Comparison of ENCODE assay signal across 8 cellular contexts in the genomic region with DNA sequence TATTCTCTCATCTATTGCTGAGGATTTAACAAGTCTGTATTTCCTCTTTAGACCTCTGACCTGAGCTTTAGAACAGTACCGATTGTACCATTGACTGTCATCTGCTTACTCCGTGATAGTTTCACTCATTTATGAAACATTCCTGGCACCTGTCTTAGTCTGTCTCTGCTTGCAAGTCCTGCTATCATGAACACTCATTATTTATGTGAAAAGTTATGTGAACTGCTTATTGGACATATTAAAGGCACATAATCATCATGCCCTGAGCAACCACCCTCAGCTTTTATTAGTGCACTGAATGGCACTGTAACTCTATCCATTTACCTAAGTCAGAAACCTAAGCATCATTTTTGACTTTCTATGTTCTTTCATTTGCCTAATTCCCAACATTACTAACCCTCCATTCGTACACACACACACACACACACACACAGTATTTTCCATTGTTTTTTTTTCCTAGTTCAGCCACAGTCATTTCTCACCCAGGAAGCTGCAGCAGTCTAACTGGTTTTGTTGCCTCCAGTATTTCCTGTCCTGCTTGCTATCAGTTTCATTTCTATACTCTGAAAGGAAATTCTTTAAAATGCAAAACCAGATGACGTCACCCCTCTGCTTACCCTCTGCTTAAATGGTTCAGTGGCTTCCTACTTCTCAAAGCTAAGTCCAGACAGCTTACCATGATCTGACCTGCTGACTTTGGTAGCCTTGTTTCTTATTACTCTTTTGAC.
A peak's percentile ranks its signal among the peaks of the same experiment; 100 is the strongest.
DNase-seq lines count a peak whose midpoint lies in the region; ATAC-seq, FAIRE-seq and TF ChIP-seq lines count a peak whose summit lies in the region.

No MANE protein-coding gene starts in this region.

- no peaks in the 10 kb centered on the region for H3K27me3 ChIP-seq in MM.1S (replicated peaks; ENCODE audit: insufficient read depth, low read length)
- no peaks in the 10 kb centered on the region for H3K27me3 ChIP-seq in endothelial cell of umbilical vein (ENCODE audit: control insufficient read depth in 2 of 2, insufficient read depth in 2 of 2, low read length in 2 of 2)
- no peaks in the 10 kb centered on the region for H3K27me3 ChIP-seq in neuronal stem cell (ENCODE audit: control insufficient read depth in 3 of 3, insufficient read depth in 3 of 3, low read depth in 1 of 3, low read length in 3 of 3)
- no peaks in the 10 kb centered on the region for H3K27me3 ChIP-seq in aorta (ENCODE audit: control insufficient read depth in 1 of 2, insufficient read depth in 2 of 2, low read length in 1 of 2)

- no peak overlapping the region for H3K14ac ChIP-seq in neuronal stem cell (ENCODE audit: low read length)

- H3F3A ChIP-seq in MM.1S (ENCODE audit: insufficient read depth, low read length): peaks cover 39% of the 10 kb centered on the region

- POLR2A ChIA-PET in activated B cell treated with CpG ODN at 0.5 μM for 24 hours (lab: Charles Lee) (interaction anchor here (0.6 to 2.1 kb wide), 7 partner anchors 11 to 1723 kb away, joined by 3 to 16 read pairs (median 6); a partner anchor contains a TSS), endothelial cell of umbilical vein (lab: Charles Lee) (interaction anchor here (0.6 to 1.0 kb wide), 3 partner anchors 77 to 468 kb away, joined by 3 to 5 read pairs (median 4); a partner anchor contains a TSS)

- peaks cover 46% of the 10 kb centered on the region for H3K4me1 Mint-ChIP-seq in activated B cell treated with CpG ODN at 0.5 μM for 24 hours

- no peak overlapping the region for H2BK15ac ChIP-seq in neuronal stem cell (ENCODE audit: low read length)

- H4K20me1 ChIP-seq in MM.1S (ENCODE audit: insufficient read depth, low read length) (no peaks in the 10 kb centered on the region), endothelial cell of umbilical vein (replicated peaks; ENCODE audit: control insufficient read depth, extremely low read depth, insufficient read depth, low read length) (no peaks in the 10 kb centered on the region)

- TF ChIP-seq CTCF in MM.1S (IDR thresholded peaks at IDR 0.05; ENCODE audit: low read length) (no peak), activated B cell treated with CpG ODN at 0.5 μM for 24 hours (IDR thresholded peaks at IDR 0.05) (no peak), endothelial cell of umbilical vein (IDR thresholded peaks at IDR 0.05; ENCODE audit: extremely low read depth in 1 of 2, insufficient read depth in 1 of 2, low read depth in 1 of 2, low read length in 2 of 2) (no peak)

- no peaks in the 10 kb centered on the region for H3K79me1 ChIP-seq in neuronal stem cell (ENCODE audit: low read depth, low read length)

- DNase-seq in GM12891 (ENCODE audit: insufficient read length, low spot score): peak; percentile 33
- peak; percentile 83 for DNase-seq in HCEC 1CT
- DNase-seq in MM.1S: peak; percentile 96
- no peak for DNase-seq in activated B cell treated with CpG ODN at 0.5 μM for 24 hours
- peak; percentile 76 for DNase-seq in endothelial cell of umbilical vein (ENCODE audit: low read depth, low spot score)
- DNase-seq in neuronal stem cell (ENCODE audit: low spot score): no peak
- no peak for DNase-seq in aorta
- DNase-seq in NCI-H2171 (lab: John Stamatoyannopoulos, UW): no peak

- no TSS peak for BruUV-seq in endothelial cell of umbilical vein (replicated peaks; lab: Mats Ljungman, UMichigan)

- H4K8ac ChIP-seq in neuronal stem cell (ENCODE audit: low read depth, low read length): no peak overlapping the region

- H3K18ac ChIP-seq in neuronal stem cell (ENCODE audit: low read length): no peak overlapping the region

- H3K4ac ChIP-seq in neuronal stem cell (ENCODE audit: low read length): no peak overlapping the region

- peaks cover 33% of the 10 kb centered on the region for H3K4me1 ChIP-seq in MM.1S (ENCODE audit: low read length)
- H3K4me1 ChIP-seq in endothelial cell of umbilical vein (ENCODE audit: control insufficient read depth, extremely low read depth, insufficient read depth, low read length): peaks cover 15% of the 10 kb centered on the region
- peaks cover 0 to 12% of the 10 kb centered on the region in 2 donors for H3K4me1 ChIP-seq in neuronal stem cell (ENCODE audit: control insufficient read depth in 2 of 2, insufficient read depth in 1 of 2, low read depth in 1 of 2, low read length in 2 of 2)
- H3K4me1 ChIP-seq in aorta (ENCODE audit: control insufficient read depth in 1 of 2, insufficient read depth in 2 of 2, low read length in 2 of 2): peaks cover 3 to 10% of the 10 kb centered on the region in 2 donors

- no peaks in the 10 kb centered on the region for H3K27me3 Mint-ChIP-seq in activated B cell treated with CpG ODN at 0.5 μM for 24 hours

- intact Hi-C loops in activated B cell treated with CpG ODN at 0.5 μM for 24 hours (cut with micrococcal nuclease): loop anchor here (1.0 to 5.0 kb wide), 8 partner anchors 31 to 667 kb away; a partner anchor contains a TSS
- intact Hi-C loops in endothelial cell of umbilical vein (cut with micrococcal nuclease): no loop called here
- intact Hi-C loops in aorta (cut with DNase I): loop anchor here (5.0 to 10.0 kb wide), 2 partner anchors 78 to 155 kb away; a partner anchor contains a TSS

- FAIRE-seq in GM12891 (lab: Jason Lieb, UNC): peak; percentile 96
- FAIRE-seq in endothelial cell of umbilical vein (lab: Jason Lieb, UNC): peak; percentile 87

- H3K4me2 ChIP-seq in MM.1S (ENCODE audit: low read depth, low read length): peak overlapping the region; percentile 68
- H3K4me2 ChIP-seq in endothelial cell of umbilical vein (ENCODE audit: insufficient read depth, low read length): peak overlapping the region; percentile 52
- H3K4me2 ChIP-seq in neuronal stem cell (ENCODE audit: insufficient read depth, low read length, poor library complexity, severe bottlenecking): no peak overlapping the region

- no peak overlapping the region for H2AK5ac ChIP-seq in neuronal stem cell (ENCODE audit: low read depth, low read length)

- H3K23ac ChIP-seq in neuronal stem cell (ENCODE audit: low read depth, low read length, poor library complexity): no peak overlapping the region

- H3K9me1 ChIP-seq in endothelial cell of umbilical vein (replicated peaks; ENCODE audit: control insufficient read depth, extremely low read depth, insufficient read depth, low read length): no peaks in the 10 kb centered on the region

- H2BK120ac ChIP-seq in neuronal stem cell (ENCODE audit: low read depth, low read length): no peak overlapping the region

- no peaks in the 10 kb centered on the region for H3K9me3 Mint-ChIP-seq in activated B cell treated with CpG ODN at 0.5 μM for 24 hours

- no peaks in the 10 kb centered on the region for H3K9me2 ChIP-seq in MM.1S (replicated peaks; ENCODE audit: insufficient read depth, low read length)

- ATAC-seq in activated B cell treated with CpG ODN at 0.5 μM for 24 hours (ENCODE audit: low read depth) (peak; percentile 94), aorta (ENCODE audit: low FRiP score) (peak; percentile 44)

- H3K9me3 ChIP-seq in MM.1S (replicated peaks; ENCODE audit: insufficient read depth, low read length): no peaks in the 10 kb centered on the region
- H3K9me3 ChIP-seq in endothelial cell of umbilical vein (replicated peaks; ENCODE audit: control insufficient read depth, insufficient read depth, low read length): no peaks in the 10 kb centered on the region
- H3K9me3 ChIP-seq in neuronal stem cell (replicated peaks in 1 of 2; ENCODE audit: control insufficient read depth in 2 of 2, insufficient read depth in 1 of 2, low read depth in 1 of 2, low read length in 2 of 2): no peaks in the 10 kb centered on the region
- H3K9me3 ChIP-seq in aorta (ENCODE audit: control insufficient read depth, low read length): no peaks in the 10 kb centered on the region

- peak overlapping the region; percentile 53 for H3K4me3 ChIP-seq in MM.1S (ENCODE audit: low read length)
- peak overlapping the region in 1 of 3 experiments; percentile 27 for H3K4me3 ChIP-seq in endothelial cell of umbilical vein (replicated peaks in 1 of 3; ENCODE audit: insufficient read depth in 1 of 3, low read depth in 1 of 3, low read length in 3 of 3)
- no peak overlapping the region for H3K4me3 ChIP-seq in neuronal stem cell (ENCODE audit: low read length in 2 of 2)
- no peak overlapping the region for H3K4me3 ChIP-seq in aorta (ENCODE audit: low read length in 2 of 2)

- H3K36me3 ChIP-seq in MM.1S (replicated peaks; ENCODE audit: insufficient read depth, low read length) (no peaks in the 10 kb centered on the region), endothelial cell of umbilical vein (ENCODE audit: control insufficient read depth in 2 of 2, extremely low read depth in 1 of 2, insufficient read depth in 2 of 2, low read length in 2 of 2) (no peaks in the 10 kb centered on the region), neuronal stem cell (replicated peaks in 1 of 2; ENCODE audit: control insufficient read depth in 2 of 2, insufficient read depth in 2 of 2, low read length in 2 of 2) (peaks cover 5 to 19% of the 10 kb centered on the region in 2 donors), aorta (ENCODE audit: control insufficient read depth in 1 of 2, insufficient read depth in 2 of 2, low read length in 1 of 2) (no peaks in the 10 kb centered on the region)

- H3K9ac ChIP-seq in MM.1S (ENCODE audit: low read length) (peak overlapping the region; percentile 55), endothelial cell of umbilical vein (replicated peaks; ENCODE audit: extremely low read depth, insufficient read depth, low read length) (no peak overlapping the region), neuronal stem cell (ENCODE audit: low read depth, low read length, poor library complexity) (no peak overlapping the region)

- no peak overlapping the region for H2BK5ac ChIP-seq in neuronal stem cell (ENCODE audit: low read length)

- H3K27ac Mint-ChIP-seq in activated B cell treated with CpG ODN at 0.5 μM for 24 hours: peak overlapping the region; percentile 94

- TF ChIP-seq POLR2A in GM12891 (IDR thresholded peaks at IDR 0.05; ENCODE audit: low read depth, low read length): no peak
- no peak for TF ChIP-seq POLR2A in endothelial cell of umbilical vein (IDR thresholded peaks at IDR 0.05; ENCODE audit: low read depth, low read length)

- H2AFZ ChIP-seq in MM.1S (ENCODE audit: low read length) (no peak overlapping the region), endothelial cell of umbilical vein (ENCODE audit: low read depth, low read length) (no peak overlapping the region), neuronal stem cell (ENCODE audit: low read length) (peak overlapping the region; percentile 5)

- H3K27ac ChIP-seq in MM.1S (ENCODE audit: low read length) (peak overlapping the region; percentile 96), endothelial cell of umbilical vein (ENCODE audit: insufficient read depth, low read depth, low read length) (peak overlapping the region; percentile 46), neuronal stem cell (replicated peaks; ENCODE audit: low read length) (no peak overlapping the region), aorta (ENCODE audit: low read depth in 1 of 2, low read length in 2 of 2) (no peak overlapping the region)

- no peak overlapping the region for H2BK12ac ChIP-seq in neuronal stem cell (ENCODE audit: low read length)

- dilution Hi-C loops in endothelial cell of umbilical vein (cut with MboI; ENCODE audit: extremely low pct_ligation_motif_present, low sequenced_read_pairs): no loop called here

- H4K91ac ChIP-seq in neuronal stem cell (ENCODE audit: low read depth, low read length, poor library complexity): no peak overlapping the region

- peaks cover 28% of the 10 kb centered on the region for H3K36me3 Mint-ChIP-seq in activated B cell treated with CpG ODN at 0.5 μM for 24 hours (ENCODE audit: low read depth)

- CTCF ChIA-PET in activated B cell treated with CpG ODN at 0.5 μM for 24 hours (lab: Charles Lee): interaction anchor here (1.3 to 2.7 kb wide), 3 partner anchors 9 to 77 kb away, joined by 3 to 18 read pairs (median 6); a partner anchor contains a TSS
- CTCF ChIA-PET in endothelial cell of umbilical vein (lab: Charles Lee): interaction anchor here (0.6 to 1.8 kb wide), 6 partner anchors 10 to 77 kb away, joined by 3 to 8 read pairs (median 4); a partner anchor contains a TSS

- peak overlapping the region; percentile 78 for H3K4me3 Mint-ChIP-seq in activated B cell treated with CpG ODN at 0.5 μM for 24 hours

- 100% methylated on average over 1 of the region's 4 CpGs; no CpG with 5 or more reads in 1 of the 2 donors for WGBS in neuronal stem cell (ENCODE audit: extremely low coverage in 2 of 2, insufficient read length in 2 of 2, insufficient replicate concordance in 1 of 2), 2 donors
- WGBS in aorta, 2 donors: 24 to 30% methylated on average over 4 of the region's 4 CpGs

- peaks cover 75% of the 10 kb centered on the region for H3K79me2 ChIP-seq in MM.1S (ENCODE audit: low read length)
- peaks cover 8% of the 10 kb centered on the region for H3K79me2 ChIP-seq in endothelial cell of umbilical vein (ENCODE audit: control insufficient read depth, insufficient read depth, low read length)

Comparison
In these comparisons a context has a peak if more than half of its experiments do, and no peak if none do; other contexts are left out.
1. DNase-seq: peak in GM12891 (single experiment), HCEC 1CT (single experiment), MM.1S (single experiment) and endothelial cell of umbilical vein (single experiment); none in activated B cell treated with CpG ODN at 0.5 μM for 24 hours (single experiment), neuronal stem cell (single experiment), aorta (0 of 2) and NCI-H2171 (single experiment).
2. H3K27ac ChIP-seq: peak in MM.1S (single experiment) and endothelial cell of umbilical vein (single experiment); none in neuronal stem cell (single experiment) and aorta (0 of 2).